19 cellular contexts compared by ENCODE assay signal in the genomic region with DNA sequence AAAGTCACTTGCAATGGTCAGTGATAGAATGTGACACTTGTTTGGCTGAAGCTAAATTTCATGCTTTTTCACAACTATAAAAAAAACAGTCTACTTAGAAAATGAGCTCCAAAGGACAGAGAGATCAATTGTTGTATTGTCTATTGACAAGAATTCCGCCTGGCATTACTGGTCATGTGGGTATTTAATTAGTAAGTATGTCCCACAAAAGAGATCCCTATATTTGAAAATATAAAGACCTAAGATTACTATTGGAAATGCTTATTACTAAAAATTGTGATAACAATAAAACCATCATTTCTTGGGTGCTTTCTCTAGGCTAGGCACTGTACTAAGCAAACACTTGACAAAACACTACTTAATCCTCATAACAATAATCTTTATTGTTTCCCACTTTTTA.
"Had no signal": no experiment of that assay in that cellular context is flagged by ENCODE, and none has a peak within 500 bp of the region (broad histone marks: within the 10 kb centered on the region; RNA-seq: fewer than 3 reads in every experiment).

No MANE protein-coding gene starts in this region.

- DNase-seq: central memory CD4-positive, alpha-beta T cell; colonic mucosa; effector memory CD4-positive, alpha-beta T cell; foreskin keratinocyte; immature natural killer cell; mesenchymal stem cell; naive thymus-derived CD4-positive, alpha-beta T cell; right cardiac atrium; sigmoid colon; stimulated activated CD4-positive, alpha-beta T cell treated with anti-CD3 and anti-CD28 coated beads, Interleukin-2, amount 100 ng/mL, for 24 hours; stimulated activated CD4-positive, alpha-beta T cell treated with anti-CD3 and anti-CD28 coated beads, Interleukin-4, amount 100 ng/mL, for 4 hours; thyroid gland; trophoblast cell had no signal

- H3K27ac ChIP-seq: colonic mucosa, esophagus muscularis mucosa, foreskin keratinocyte, neural progenitor cell, parathyroid adenoma, prostate gland, sigmoid colon, thyroid gland had no signal

- ATAC-seq: foreskin keratinocyte; left lobe of liver; naive thymus-derived CD4-positive, alpha-beta T cell; right cardiac atrium; stimulated activated memory B cell treated with anti-CD40 and anti-IgM and Interleukin-4, amounts not matched to agents 10 μg/mL and 1 μg/mL and 100 μg/mL, for 72 hours had no signal
